In genomic region chr16:76535-77272, GRCh38 we compare ENCODE assay signal across 1 cellular context.
TF ChIP-seq lines count a peak whose summit lies in the region.

No MANE protein-coding gene starts in this region.

TF ChIP-seq in WTC11, 78 proteins besides CTCF, POLR2A, EP300 and RAD21 (continued from another document):
- TF ChIP-seq ARID4B (CRISPR knock-in tag; IDR thresholded peaks at IDR 0.05; ENCODE audit: borderline replicate concordance): no peak
- no peak for TF ChIP-seq ATF2 (CRISPR knock-in tag; IDR thresholded peaks at IDR 0.05; ENCODE audit: borderline replicate concordance, low read depth)
- TF ChIP-seq SOX15 (CRISPR knock-in tag; IDR thresholded peaks at IDR 0.05): no peak
- TF ChIP-seq ZNF425 (CRISPR knock-in tag; conservative IDR thresholded peaks at IDR 0.05): no peak
- TF ChIP-seq ZNF396 (CRISPR knock-in tag; IDR thresholded peaks at IDR 0.05; ENCODE audit: borderline replicate concordance): no peak
- TF ChIP-seq ZMAT4 (CRISPR knock-in tag; IDR thresholded peaks at IDR 0.05): no peak
- no peak for TF ChIP-seq ELF4 (CRISPR knock-in tag; IDR thresholded peaks at IDR 0.05; ENCODE audit: low read depth)
- no peak for TF ChIP-seq EMX1 (CRISPR knock-in tag; IDR thresholded peaks at IDR 0.05)
- no peak for TF ChIP-seq USF2 (CRISPR knock-in tag; IDR thresholded peaks at IDR 0.05)
- no peak for TF ChIP-seq ZNF317 (CRISPR knock-in tag; IDR thresholded peaks at IDR 0.05; ENCODE audit: borderline replicate concordance, low read depth)
- TF ChIP-seq NFATC4 (CRISPR knock-in tag; IDR thresholded peaks at IDR 0.05): no peak
- no peak for TF ChIP-seq SMAD4 (CRISPR knock-in tag; IDR thresholded peaks at IDR 0.05)
- TF ChIP-seq MLX (CRISPR knock-in tag; IDR thresholded peaks at IDR 0.05): no peak
